Comparison of ENCODE assay signal across 12 cellular contexts in genomic region chr20:63964412-63964811, GRCh38.
"Had no signal": no experiment of that assay in that cellular context is flagged by ENCODE, and none has a peak within 500 bp of the region (broad histone marks: within the 10 kb centered on the region; RNA-seq: fewer than 3 reads in every experiment).

No MANE protein-coding gene starts in this region.

- ATAC-seq: activated T-cell treated with anti-CD3 and anti-CD28 coated beads, Interleukin-2, amount 50 U/mL, for 4 hours; naive thymus-derived CD8-positive, alpha-beta T cell had no signal

- H3K27ac Mint-ChIP-seq: activated CD4-positive, alpha-beta memory T cell treated with anti-CD3 and anti-CD28 coated beads for 36 hours; activated naive CD8-positive, alpha-beta T cell; naive thymus-derived CD8-positive, alpha-beta T cell; type B pancreatic cell had no signal

- H3K9me3 Mint-ChIP-seq: activated CD4-positive, alpha-beta memory T cell treated with anti-CD3 and anti-CD28 coated beads for 36 hours; activated T-cell treated with anti-CD3 and anti-CD28 coated beads, Interleukin-2, amount 50 U/mL, for 4 hours; type B pancreatic cell had no signal

- H3K27me3 Mint-ChIP-seq: activated CD4-positive, alpha-beta memory T cell treated with anti-CD3 and anti-CD28 coated beads for 36 hours; activated naive CD8-positive, alpha-beta T cell; naive thymus-derived CD8-positive, alpha-beta T cell; type B pancreatic cell had no signal

- H3K4me3 Mint-ChIP-seq: activated CD4-positive, alpha-beta memory T cell treated with anti-CD3 and anti-CD28 coated beads for 36 hours; activated naive CD8-positive, alpha-beta T cell; activated T-cell treated with anti-CD3 and anti-CD28 coated beads, Interleukin-2, amount 50 U/mL, for 4 hours; naive thymus-derived CD8-positive, alpha-beta T cell; type B pancreatic cell had no signal

- DNase-seq: activated CD4-positive, alpha-beta memory T cell treated with anti-CD3 and anti-CD28 coated beads for 36 hours; activated CD4-positive, CD25-positive, alpha-beta regulatory T cell treated with anti-CD3 and anti-CD28 coated beads, Interleukin-2, amount 50 U/mL, for 72 hours; activated effector memory CD4-positive, alpha-beta T cell treated with anti-CD3 and anti-CD28 coated beads, Interleukin-2, amount 50 U/mL, for 16 hours; activated T-cell treated with anti-CD3 and anti-CD28 coated beads, Interleukin-2, amount 50 U/mL, for 4 hours; anterior cingulate cortex; hypothalamus; mammary epithelial cell; stimulated activated naive CD4-positive, alpha-beta T cell treated with Interleukin-2 at 50 U/mL for 16 hours; T-helper 9 cell had no signal

- H3K36me3 Mint-ChIP-seq: activated naive CD8-positive, alpha-beta T cell; type B pancreatic cell had no signal
